ENCODE assay signal across 1 cellular context in genomic region chr7:64562621-64563275, GRCh38.
A peak's percentile ranks its signal among the peaks of the same experiment; 100 is the strongest.
TF ChIP-seq lines count a peak whose summit lies in the region.

ZNF680 (minus strand) TSS chr7:64563071; CDS start chr7:64562954, 117 bp downstream.

TF ChIP-seq in HepG2, 621 proteins besides CTCF, POLR2A, EP300 and RAD21 (continued from another document and continues in another):
- TF ChIP-seq PRDM15 (CRISPR knock-in tag; IDR thresholded peaks at IDR 0.05) (0 out of 2 replicates have a peak, but pooled peaks have one; percentile 19), ZSCAN31 (CRISPR knock-in tag; IDR thresholded peaks at IDR 0.05; ENCODE audit: low read depth) (no peak), PBX2 (CRISPR knock-in tag; IDR thresholded peaks at IDR 0.05) (peak; percentile 83), MEF2D (CRISPR knock-in tag; IDR thresholded peaks at IDR 0.05) (no peak), U2AF1 (optimal IDR thresholded peaks at IDR 0.05; ENCODE audit: low read depth, low read length) (no peak), ARHGAP35 (CRISPR knock-in tag; IDR thresholded peaks at IDR 0.05; ENCODE audit: borderline replicate concordance) (no peak), GLI4 (CRISPR knock-in tag; IDR thresholded peaks at IDR 0.05; ENCODE audit: borderline replicate concordance) (no peak), GRHL1 (CRISPR knock-in tag; conservative IDR thresholded peaks at IDR 0.05) (no peak), ELF3 (CRISPR knock-in tag; IDR thresholded peaks at IDR 0.05) (peak; percentile 47), MED13 (CRISPR knock-in tag; IDR thresholded peaks at IDR 0.05) (0 out of 2 replicates have a peak, but pooled peaks have one; percentile 50), HDAC1 (CRISPR knock-in tag; IDR thresholded peaks at IDR 0.05) (peak; percentile 90), ZBTB20 (CRISPR knock-in tag; IDR thresholded peaks at IDR 0.05; ENCODE audit: borderline replicate concordance, low read depth) (no peak), SAP130 (CRISPR knock-in tag; IDR thresholded peaks at IDR 0.05; ENCODE audit: low read depth) (peak; percentile 97), ZNF780A (CRISPR knock-in tag; IDR thresholded peaks at IDR 0.05) (no peak), TFE3 (CRISPR knock-in tag; IDR thresholded peaks at IDR 0.05) (no peak), ZNF362 (CRISPR knock-in tag; IDR thresholded peaks at IDR 0.05; ENCODE audit: borderline replicate concordance) (0 out of 2 replicates have a peak, but pooled peaks have one; percentile 19), GABPB1 (CRISPR knock-in tag; IDR thresholded peaks at IDR 0.05) (peak; percentile 70; the same call in 1 of the 2 replicates), ZMYM3 (CRISPR knock-in tag; IDR thresholded peaks at IDR 0.05) (0 out of 2 replicates have a peak, but pooled peaks have one; percentile 29), ZNF441 (CRISPR knock-in tag; IDR thresholded peaks at IDR 0.05; ENCODE audit: borderline replicate concordance) (no peak), NR2F2 (IDR thresholded peaks at IDR 0.05; ENCODE audit: borderline replicate concordance, low read depth) (no peak), ISL2 (CRISPR knock-in tag; IDR thresholded peaks at IDR 0.05) (peak; percentile 20; the same call in 1 of the 2 replicates), CCDC6 (CRISPR knock-in tag; IDR thresholded peaks at IDR 0.05) (peak; percentile 44; the same call in 1 of the 2 replicates), NCOA5 (CRISPR knock-in tag; IDR thresholded peaks at IDR 0.05) (no peak), TSC22D2 (CRISPR knock-in tag; IDR thresholded peaks at IDR 0.05; ENCODE audit: borderline replicate concordance) (no peak), RBAK (CRISPR knock-in tag; IDR thresholded peaks at IDR 0.05) (no peak), ZNF510 (CRISPR knock-in tag; IDR thresholded peaks at IDR 0.05; ENCODE audit: low read depth) (no peak), ZBTB25 (CRISPR knock-in tag; IDR thresholded peaks at IDR 0.05) (no peak), TARDBP (CRISPR knock-in tag; IDR thresholded peaks at IDR 0.05) (peak; percentile 38; the same call in 1 of the 2 replicates), MLX (CRISPR knock-in tag; IDR thresholded peaks at IDR 0.05) (no peak), AKNA (CRISPR knock-in tag; IDR thresholded peaks at IDR 0.05; ENCODE audit: borderline replicate concordance) (no peak), ZNF737 (CRISPR knock-in tag; IDR thresholded peaks at IDR 0.05; ENCODE audit: borderline replicate concordance) (no peak), ZNF574 (CRISPR knock-in tag; IDR thresholded peaks at IDR 0.05) (peak; percentile 63), YEATS2 (CRISPR knock-in tag; IDR thresholded peaks at IDR 0.05; ENCODE audit: borderline replicate concordance) (peak; percentile 34; the same call in 1 of the 2 replicates), KLF12 (CRISPR knock-in tag; IDR thresholded peaks at IDR 0.05; ENCODE audit: borderline replicate concordance) (no peak), ZNF564 (CRISPR knock-in tag; IDR thresholded peaks at IDR 0.05) (0 out of 2 replicates have a peak, but pooled peaks have one; percentile 36), NFIB (CRISPR knock-in tag; IDR thresholded peaks at IDR 0.05; ENCODE audit: borderline replicate concordance) (no peak), ZBTB46 (CRISPR knock-in tag; IDR thresholded peaks at IDR 0.05; ENCODE audit: borderline replicate concordance) (no peak), JDP2 (CRISPR knock-in tag; IDR thresholded peaks at IDR 0.05; ENCODE audit: borderline replicate concordance) (no peak), NFYB (CRISPR knock-in tag; IDR thresholded peaks at IDR 0.05) (peak; percentile 96)
